ENCODE assay signal across 1 cellular context in the genomic region with DNA sequence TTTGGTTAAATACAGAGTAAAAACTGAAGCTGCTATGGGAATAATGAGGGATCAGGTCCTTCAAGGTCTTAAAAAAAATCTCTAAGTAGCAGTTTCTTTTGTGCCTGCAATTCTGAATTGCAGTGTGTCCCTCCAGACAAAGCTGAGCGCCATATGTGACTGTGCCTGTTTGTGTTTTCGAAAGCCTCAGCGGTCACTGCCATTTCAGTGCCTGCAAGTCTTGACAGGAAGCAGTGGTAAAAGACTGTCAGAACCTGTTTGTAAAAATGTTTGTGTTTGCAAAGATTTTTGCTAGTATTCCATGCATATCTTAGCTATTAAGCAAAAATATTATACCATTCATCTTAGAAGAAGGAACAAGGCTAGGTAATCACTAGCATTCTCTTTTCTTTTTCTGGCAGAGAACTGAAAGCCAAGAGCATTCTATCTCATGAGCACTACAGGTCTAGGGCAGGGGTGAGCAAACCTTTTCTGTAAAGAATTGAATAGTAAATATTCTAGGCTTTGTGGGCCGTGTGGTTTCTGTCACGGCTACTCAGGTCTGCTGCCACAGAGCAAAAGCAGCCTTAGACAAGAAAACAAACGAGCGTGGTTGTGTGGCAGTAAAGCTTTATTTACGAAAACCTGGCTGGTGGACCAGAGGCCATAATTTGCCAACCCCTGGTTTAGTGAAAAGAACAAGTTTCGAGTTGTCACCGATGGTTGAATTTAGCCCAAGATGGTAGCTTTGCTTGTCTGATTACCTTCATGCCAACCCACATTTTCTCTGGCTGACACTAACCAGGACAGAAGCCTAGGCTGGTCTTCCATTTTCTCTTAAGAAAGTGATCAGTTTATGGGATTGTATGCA.
TF ChIP-seq lines count a peak whose summit lies in the region.

No MANE protein-coding gene starts in this region.

TF ChIP-seq in SK-N-SH treated with all-trans-retinoic acid at 6 μM for 48 hours, 23 proteins besides CTCF, POLR2A, EP300 and RAD21 (continued from another document):
- TF ChIP-seq CSDC2 (CRISPR knock-in tag; IDR thresholded peaks at IDR 0.05) (no peak), BACH2 (CRISPR knock-in tag; IDR thresholded peaks at IDR 0.05; ENCODE audit: borderline replicate concordance) (no peak), RARB (CRISPR knock-in tag; IDR thresholded peaks at IDR 0.05) (no peak), TOX (CRISPR knock-in tag; IDR thresholded peaks at IDR 0.05; ENCODE audit: borderline replicate concordance) (no peak), ZNF70 (CRISPR knock-in tag; IDR thresholded peaks at IDR 0.05) (no peak), PPARA (CRISPR knock-in tag; IDR thresholded peaks at IDR 0.05; ENCODE audit: borderline replicate concordance) (no peak), SNAI2 (CRISPR knock-in tag; IDR thresholded peaks at IDR 0.05) (no peak), ZNF8 (CRISPR knock-in tag; IDR thresholded peaks at IDR 0.05) (no peak), ZNF565 (CRISPR knock-in tag; conservative IDR thresholded peaks at IDR 0.05; ENCODE audit: low read depth) (no peak)
